22 cellular contexts compared by ENCODE assay signal in the genomic region with DNA sequence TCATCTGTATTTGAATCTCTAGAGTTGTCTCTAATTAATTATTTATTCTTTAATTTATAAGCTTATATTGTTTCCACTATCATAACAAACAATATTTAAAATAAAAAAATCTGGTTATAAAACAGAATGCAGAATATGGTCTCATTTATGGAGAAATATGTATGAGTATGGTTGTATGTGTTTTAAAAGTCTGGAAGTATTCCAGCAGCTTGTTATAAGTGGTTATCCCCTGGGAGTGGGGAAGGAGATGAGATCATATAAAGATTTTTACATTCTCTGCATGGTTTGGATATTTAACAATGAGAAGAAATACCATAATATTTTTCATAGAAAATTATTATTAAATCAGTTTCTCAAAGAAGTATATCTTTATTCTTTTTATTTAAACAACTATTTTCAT.
DNase-seq lines count a peak whose midpoint lies in the region; FAIRE-seq and TF ChIP-seq lines count a peak whose summit lies in the region.
"Had no signal": no experiment of that assay in that cellular context is flagged by ENCODE, and none has a peak within 500 bp of the region (broad histone marks: within the 10 kb centered on the region; RNA-seq: fewer than 3 reads in every experiment).

No MANE protein-coding gene starts in this region.

- no peak for TF ChIP-seq CTCF in HEK293 (tag by site-specific recombination; IDR thresholded peaks at IDR 0.05)
- TF ChIP-seq CTCF in glutamatergic neuron (IDR thresholded peaks at IDR 0.05; ENCODE audit: partially characterized antibody, unreplicated experiment), result no peak

- DNase-seq in SK-N-MC (ENCODE audit: low read depth, low spot score) (peak; percentile 85), glutamatergic neuron (no peak), stromal cell of bone marrow (ENCODE audit: low read depth) (peak; percentile 9), frontal cortex (ENCODE audit: low spot score in 2 of 2) (no peak), NCI-H446 treated with DMSO at 0.1 percent for 48 hours (lab: John Stamatoyannopoulos, UW) (no peak), mesenteric fat pad (ENCODE audit: low spot score) (no peak)
- DNase-seq: ACHN; Calu3; CD4-positive, alpha-beta T cell; DND-41; MM.1S; NCI-H1105 treated with DMSO at 0.1 percent for 48 hours; NCI-H187 treated with DMSO at 0.1 percent for 48 hours; NCI-H69; NK-92 treated with Interleukin-12 subunit alpha and Interleukin-12 subunit beta, amount 100 ng/mL, for 24 hours had no signal

- H3K27ac Mint-ChIP-seq in glutamatergic neuron (ENCODE audit: unreplicated experiment), result no peak overlapping the region
- H3K27ac Mint-ChIP-seq: B cell; CD4-positive, alpha-beta T cell had no signal

- no peak for FAIRE-seq in frontal cortex (lab: Jason Lieb, UNC)
- FAIRE-seq: H1 had no signal

- peaks cover 31% of the 10 kb centered on the region for H3K4me1 Mint-ChIP-seq in glutamatergic neuron (ENCODE audit: low read depth, unreplicated experiment)
- H3K4me1 Mint-ChIP-seq: B cell had no signal

- H3K9me3 ChIP-seq in HEK293 (ENCODE audit: control insufficient read depth, insufficient read depth, low read depth, low read length), result no peaks in the 10 kb centered on the region
- no peaks in the 10 kb centered on the region for H3K9me3 ChIP-seq in SK-N-MC (ENCODE audit: low read depth, low read length)
- H3K9me3 ChIP-seq: SJSA1 had no signal

- peak overlapping the region; percentile 28 for H3K4me3 Mint-ChIP-seq in glutamatergic neuron (ENCODE audit: unreplicated experiment)
- H3K4me3 Mint-ChIP-seq: B cell; CD4-positive, alpha-beta T cell had no signal

- POLR2A ChIA-PET in HEK293 (lab: Yijun Ruan, JAX), result no interaction called here

- no peaks in the 10 kb centered on the region for H3K9me3 Mint-ChIP-seq in glutamatergic neuron (ENCODE audit: unreplicated experiment)
- H3K9me3 Mint-ChIP-seq: CD4-positive, alpha-beta T cell had no signal

- H3K27ac ChIP-seq in HEK293 (ENCODE audit: extremely low read depth, low read depth, low read length) (no peak overlapping the region), SK-N-MC (no peak overlapping the region)
- H3K27ac ChIP-seq: HL-60, KMS-11, RWPE1, SJSA1 had no signal

- no peaks in the 10 kb centered on the region for H3K27me3 Mint-ChIP-seq in glutamatergic neuron (ENCODE audit: unreplicated experiment)
- H3K27me3 Mint-ChIP-seq: B cell had no signal

- CTCF ChIA-PET in HEK293 (lab: Yijun Ruan, JAX), result interaction anchor here (0.6 to 3.0 kb wide), 3 partner anchors 12 to 127 kb away, joined by 3 to 16 read pairs (median 3); no protein-coding TSS in a partner anchor

- no peak overlapping the region for H3K9ac ChIP-seq in SK-N-MC (ENCODE audit: insufficient read length)
- H3K9ac ChIP-seq: KMS-11 had no signal

- H3K4me3 ChIP-seq in HEK293 (ENCODE audit: low read depth, low read length) (no peak overlapping the region), SK-N-MC (no peak overlapping the region)
- H3K4me3 ChIP-seq: SJSA1 had no signal

- H3K36me3 Mint-ChIP-seq in glutamatergic neuron (ENCODE audit: unreplicated experiment), result no peaks in the 10 kb centered on the region

- H3K4me1 ChIP-seq in HEK293 (ENCODE audit: control insufficient read depth, insufficient read depth, low read length), result peaks cover 5% of the 10 kb centered on the region; the same call in 1 of the 2 replicates
- H3K4me1 ChIP-seq: SJSA1 had no signal

- H3K36me3 ChIP-seq in HEK293 (ENCODE audit: control insufficient read depth in 2 of 2, insufficient read depth in 1 of 2, low read length in 2 of 2) (no peaks in the 10 kb centered on the region), SK-N-MC (ENCODE audit: insufficient read depth, low read length) (no peaks in the 10 kb centered on the region)
- H3K36me3 ChIP-seq: SJSA1 had no signal

TF ChIP-seq in HEK293, 187 proteins besides CTCF, POLR2A, EP300 and RAD21:
- TF ChIP-seq ZSCAN23 (tag by site-specific recombination; IDR thresholded peaks at IDR 0.05), result no peak
- TF ChIP-seq, protein P1, sequence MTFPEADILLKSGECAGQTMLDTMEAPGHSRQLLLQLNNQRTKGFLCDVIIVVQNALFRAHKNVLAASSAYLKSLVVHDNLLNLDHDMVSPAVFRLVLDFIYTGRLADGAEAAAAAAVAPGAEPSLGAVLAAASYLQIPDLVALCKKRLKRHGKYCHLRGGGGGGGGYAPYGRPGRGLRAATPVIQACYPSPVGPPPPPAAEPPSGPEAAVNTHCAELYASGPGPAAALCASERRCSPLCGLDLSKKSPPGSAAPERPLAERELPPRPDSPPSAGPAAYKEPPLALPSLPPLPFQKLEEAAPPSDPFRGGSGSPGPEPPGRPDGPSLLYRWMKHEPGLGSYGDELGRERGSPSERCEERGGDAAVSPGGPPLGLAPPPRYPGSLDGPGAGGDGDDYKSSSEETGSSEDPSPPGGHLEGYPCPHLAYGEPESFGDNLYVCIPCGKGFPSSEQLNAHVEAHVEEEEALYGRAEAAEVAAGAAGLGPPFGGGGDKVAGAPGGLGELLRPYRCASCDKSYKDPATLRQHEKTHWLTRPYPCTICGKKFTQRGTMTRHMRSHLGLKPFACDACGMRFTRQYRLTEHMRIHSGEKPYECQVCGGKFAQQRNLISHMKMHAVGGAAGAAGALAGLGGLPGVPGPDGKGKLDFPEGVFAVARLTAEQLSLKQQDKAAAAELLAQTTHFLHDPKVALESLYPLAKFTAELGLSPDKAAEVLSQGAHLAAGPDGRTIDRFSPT (tag by site-specific recombination; IDR thresholded peaks at IDR 0.05), result 0 out of 2 replicates have a peak, but pooled peaks have one; percentile 9
- TF ChIP-seq ZNF521 (tag by site-specific recombination; IDR thresholded peaks at IDR 0.05), result no peak
- TF ChIP-seq, protein P2, sequence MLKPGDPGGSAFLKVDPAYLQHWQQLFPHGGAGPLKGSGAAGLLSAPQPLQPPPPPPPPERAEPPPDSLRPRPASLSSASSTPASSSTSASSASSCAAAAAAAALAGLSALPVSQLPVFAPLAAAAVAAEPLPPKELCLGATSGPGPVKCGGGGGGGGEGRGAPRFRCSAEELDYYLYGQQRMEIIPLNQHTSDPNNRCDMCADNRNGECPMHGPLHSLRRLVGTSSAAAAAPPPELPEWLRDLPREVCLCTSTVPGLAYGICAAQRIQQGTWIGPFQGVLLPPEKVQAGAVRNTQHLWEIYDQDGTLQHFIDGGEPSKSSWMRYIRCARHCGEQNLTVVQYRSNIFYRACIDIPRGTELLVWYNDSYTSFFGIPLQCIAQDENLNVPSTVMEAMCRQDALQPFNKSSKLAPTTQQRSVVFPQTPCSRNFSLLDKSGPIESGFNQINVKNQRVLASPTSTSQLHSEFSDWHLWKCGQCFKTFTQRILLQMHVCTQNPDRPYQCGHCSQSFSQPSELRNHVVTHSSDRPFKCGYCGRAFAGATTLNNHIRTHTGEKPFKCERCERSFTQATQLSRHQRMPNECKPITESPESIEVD (tag by site-specific recombination; IDR thresholded peaks at IDR 0.05), result peak; percentile 29; the same call in 1 of the 2 replicates
- no peak for TF ChIP-seq ZNF175 (tag by site-specific recombination; IDR thresholded peaks at IDR 0.05)
- no peak for TF ChIP-seq OSR2 (tag by site-specific recombination; IDR thresholded peaks at IDR 0.05)
- no peak for TF ChIP-seq ZNF350 (tag by site-specific recombination; IDR thresholded peaks at IDR 0.05)
- TF ChIP-seq, protein P3, sequence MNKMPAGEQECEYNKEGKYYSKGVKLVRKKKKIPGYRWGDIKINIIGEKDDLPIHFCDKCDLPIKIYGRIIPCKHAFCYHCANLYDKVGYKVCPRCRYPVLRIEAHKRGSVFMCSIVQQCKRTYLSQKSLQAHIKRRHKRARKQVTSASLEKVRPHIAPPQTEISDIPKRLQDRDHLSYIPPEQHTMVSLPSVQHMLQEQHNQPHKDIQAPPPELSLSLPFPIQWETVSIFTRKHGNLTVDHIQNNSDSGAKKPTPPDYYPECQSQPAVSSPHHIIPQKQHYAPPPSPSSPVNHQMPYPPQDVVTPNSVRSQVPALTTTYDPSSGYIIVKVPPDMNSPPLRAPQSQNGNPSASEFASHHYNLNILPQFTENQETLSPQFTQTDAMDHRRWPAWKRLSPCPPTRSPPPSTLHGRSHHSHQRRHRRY (tag by site-specific recombination; IDR thresholded peaks at IDR 0.05), result no peak
- no peak for TF ChIP-seq ZNF354C (tag by site-specific recombination; IDR thresholded peaks at IDR 0.05; ENCODE audit: borderline replicate concordance, low read depth)
- TF ChIP-seq ZNF670 (tag by site-specific recombination; IDR thresholded peaks at IDR 0.05; ENCODE audit: low read depth), result no peak
- no peak for TF ChIP-seq ZNF19 (tag by site-specific recombination; IDR thresholded peaks at IDR 0.05; ENCODE audit: low read depth)

Comparison
In these comparisons a context has a peak if more than half of its experiments do, and no peak if none do; other contexts are left out.
1. DNase-seq: peak in SK-N-MC (single experiment) and stromal cell of bone marrow (single experiment); none in glutamatergic neuron (single experiment), frontal cortex (0 of 2), NCI-H446 treated with DMSO at 0.1 percent for 48 hours (single experiment) and mesenteric fat pad (single experiment).